In genomic region chr7:30184804-30185487, GRCh38 we compare ENCODE assay signal across 14 cellular contexts. TPM values are rescaled to one million over a fixed set of nuclear protein-coding genes. Genes with fewer than 3 reads are reported as not detected.
DNase-seq lines count a peak whose midpoint lies in the region; ATAC-seq and TF ChIP-seq lines count a peak whose summit lies in the region.
"Had no signal": no experiment of that assay in that cellular context is flagged by ENCODE, and none has a peak within 500 bp of the region (broad histone marks: within the 10 kb centered on the region; RNA-seq: fewer than 3 reads in every experiment).

No MANE protein-coding gene starts in this region.

- no peak overlapping the region for H3K4me3 Mint-ChIP-seq in H9
- H3K4me3 Mint-ChIP-seq: naive thymus-derived CD8-positive, alpha-beta T cell had no signal

- peaks cover 15 to 18% of the 10 kb centered on the region in 2 experiments; a peak in 3 of 4 replicates for H3K4me1 Mint-ChIP-seq in H9

- peaks cover 7 to 22% (median 19%) of the 10 kb centered on the region in 3 experiments for H3K36me3 Mint-ChIP-seq in H9 (ENCODE audit: insufficient read depth in 1 of 3, low read depth in 3 of 3)

- TF ChIP-seq CTCF in heart right ventricle (IDR thresholded peaks at IDR 0.05): no peak
- no peak for TF ChIP-seq CTCF in sigmoid colon (IDR thresholded peaks at IDR 0.05)
- no peak for TF ChIP-seq CTCF in H9 (conservative IDR thresholded peaks at IDR 0.05)

- no peak overlapping the region for H4K5ac ChIP-seq in H9 (ENCODE audit: insufficient read length, low read depth, low read length)

- H3K36me3 ChIP-seq in heart right ventricle (no peaks in the 10 kb centered on the region), sigmoid colon (no peaks in the 10 kb centered on the region)

- ATAC-seq in heart right ventricle: peak; percentile 59 to 94 (median 85)
- ATAC-seq: naive thymus-derived CD8-positive, alpha-beta T cell had no signal

- no peak overlapping the region for H2AFZ ChIP-seq in H9 (ENCODE audit: low read length)

- no peak overlapping the region for H3K56ac ChIP-seq in H9 (ENCODE audit: insufficient read length, low read depth, low read length)

- H4K8ac ChIP-seq in H9 (replicated peaks; ENCODE audit: insufficient read length, low read depth, low read length): no peak overlapping the region

- H2BK120ac ChIP-seq in H9 (ENCODE audit: low read depth, low read length, poor library complexity, severe bottlenecking): no peak overlapping the region

- no peak overlapping the region for H3K4me2 ChIP-seq in H9 (ENCODE audit: insufficient read depth, insufficient read length, low read length)

- no peak for TF ChIP-seq EP300 in sigmoid colon (IDR thresholded peaks at IDR 0.05)

- intact Hi-C loops in heart right ventricle (cut with DNase I): no loop called here
- intact Hi-C loops in sigmoid colon (cut with DNase I): no loop called here

- H3K27ac ChIP-seq in heart right ventricle: peak overlapping the region; percentile 14 to 85 (median 65)
- peak overlapping the region; percentile 41 to 61 (median 50) for H3K27ac ChIP-seq in sigmoid colon
- no peak overlapping the region for H3K27ac ChIP-seq in H9 (ENCODE audit: insufficient read length, low read depth, low read length)
- H3K27ac ChIP-seq: testis had no signal

- no peak overlapping the region for H3K18ac ChIP-seq in H9 (ENCODE audit: insufficient read length, low read depth, low read length)

- no peak overlapping the region for H2BK12ac ChIP-seq in H9 (ENCODE audit: insufficient read length, low read depth, low read length)

- no peak overlapping the region for H3K14ac ChIP-seq in H9 (ENCODE audit: insufficient read depth, low read length)

- H3K23ac ChIP-seq in H9 (ENCODE audit: insufficient read length, low read depth, low read length): no peak overlapping the region

- no peaks in the 10 kb centered on the region for H3K79me2 ChIP-seq in H9 (ENCODE audit: insufficient read depth, low read length)

- H3K79me1 ChIP-seq in H9 (ENCODE audit: insufficient read depth, low read depth, low read length, poor library complexity, severe bottlenecking): no peaks in the 10 kb centered on the region

- no peak overlapping the region for H2AK5ac ChIP-seq in H9 (ENCODE audit: insufficient read length, low read length)

- H4K91ac ChIP-seq in H9 (ENCODE audit: insufficient read length, low read depth, low read length): no peak overlapping the region

- H3K9me3 Mint-ChIP-seq in H9: peaks cover 26 to 30% of the 10 kb centered on the region in 2 experiments

- no peaks in the 10 kb centered on the region for H3K23me2 ChIP-seq in H9 (ENCODE audit: insufficient read length, low read depth, low read length, poor library complexity, severe bottlenecking)

- H2BK15ac ChIP-seq in H9 (ENCODE audit: low read depth, low read length): no peak overlapping the region

- H3K9me3 ChIP-seq in heart right ventricle (peaks cover 0 to 31% (median 0%) of the 10 kb centered on the region in 11 donors), sigmoid colon (no peaks in the 10 kb centered on the region), H9 (ENCODE audit: control insufficient read depth, low read depth, low read length) (peaks cover 6% of the 10 kb centered on the region)
- H3K9me3 ChIP-seq: testis had no signal

- no peak overlapping the region for H3K9ac ChIP-seq in H9 (ENCODE audit: extremely low read depth, insufficient read length, low read length)

- H2BK5ac ChIP-seq in H9 (ENCODE audit: insufficient read length, low read length): no peak overlapping the region

- no peak for TF ChIP-seq POLR2A in sigmoid colon (IDR thresholded peaks at IDR 0.05)

- H3K27me3 ChIP-seq in heart right ventricle (no peaks in the 10 kb centered on the region), sigmoid colon (no peaks in the 10 kb centered on the region), H9 (ENCODE audit: insufficient read depth, low read length) (no peaks in the 10 kb centered on the region)
- H3K27me3 ChIP-seq: testis had no signal

- no peak overlapping the region for H3K27ac Mint-ChIP-seq in H9
- H3K27ac Mint-ChIP-seq: naive thymus-derived CD8-positive, alpha-beta T cell had no signal

- peaks cover 6% of the 10 kb centered on the region; the same call in 1 of the 2 replicates for H3K27me3 Mint-ChIP-seq in H9 (ENCODE audit: low read depth)
- H3K27me3 Mint-ChIP-seq: naive thymus-derived CD8-positive, alpha-beta T cell had no signal

- no peak overlapping the region for H3T11ph ChIP-seq in H9 (ENCODE audit: low read length)

- no peak overlapping the region for H2BK20ac ChIP-seq in H9 (ENCODE audit: low read depth, low read length, poor library complexity, severe bottlenecking)

- H4K20me1 ChIP-seq in H9 (ENCODE audit: control insufficient read depth, insufficient read depth, insufficient read length): no peaks in the 10 kb centered on the region

- H3K4ac ChIP-seq in H9 (ENCODE audit: low read depth, low read length): no peak overlapping the region

- WGBS in heart right ventricle, 2 donors: 67 to 77% methylated on average over 4 of the region's 4 CpGs
- 76 to 91% methylated on average over 4 of the region's 4 CpGs for WGBS in sigmoid colon, 2 donors
- WGBS in H9 (ENCODE audit: extremely low coverage, insufficient read length, low lambda C conversion rate): no CpG with 5 or more reads among the region's 4 CpGs

- DNase-seq in CD1c-positive myeloid dendritic cell (ENCODE audit: extremely low spot score) (peak; percentile 96), RPMI7951 (ENCODE audit: low read depth) (peak; percentile 91), heart right ventricle (peak in 1 of 2 donors; percentile 40), sigmoid colon (peak; percentile 75), GOT3 (lab: John Stamatoyannopoulos, UW) (no peak), H9 (no peak)
- no peak for DNase-seq in stimulated activated CD4-positive, alpha-beta T cell treated with anti-CD3 and anti-CD28 coated beads, Interleukin-12 subunit alpha, Interleukin-12 subunit beta, amount 100 ng/mL, for 4 hours
- DNase-seq in activated CD4-positive, alpha-beta T cell treated with anti-CD3 and anti-CD28 coated beads, Interleukin-2, amount 50 U/mL, for 1 hour: no peak
- DNase-seq: activated naive CD4-positive, alpha-beta T cell treated with Interleukin-2 at 50 U/mL for 16 hours; AML-193; naive thymus-derived CD8-positive, alpha-beta T cell; NCI-H2081; stimulated activated CD4-positive, alpha-beta T cell treated with anti-CD3 and anti-CD28 coated beads, Interleukin-1b, Interleukin-23, amount 100 ng/mL, for 48 hours; testis had no signal

- H3K4me1 ChIP-seq in heart right ventricle (peaks cover 0 to 40% (median 26%) of the 10 kb centered on the region in 9 donors), sigmoid colon (peaks cover 0 to 34% (median 16%) of the 10 kb centered on the region in 4 donors), H9 (ENCODE audit: insufficient read depth, low read length) (no peaks in the 10 kb centered on the region)
- H3K4me1 ChIP-seq: testis had no signal

- H3K4me3 ChIP-seq in heart right ventricle (no peak overlapping the region), sigmoid colon (no peak overlapping the region)
- H3K4me3 ChIP-seq: testis had no signal

RNA-seq across cellular contexts. Expression of gene MTURN, which starts 50.2 kb away (rescaled TPM):
- 5.0 and 9.1 TPM in 2 replicates for total RNA-seq in RPMI7951 (2014; rRNA removed; shearing (Covaris generic))
- total RNA-seq in heart right ventricle (10 to 100 TPM; 16.2 to 46.4 (median 31.7) TPM), sigmoid colon (100 to 1,000 TPM in 1 of 4 donors, 10 to 100 TPM in 3; 75.9 to 102 (median 87.4) TPM), H9 (2021) (3.4 and 5.5 TPM in 2 replicates)
- polyA plus RNA-seq in heart right ventricle (10 to 100 TPM in 1 of 2 donors, 1 to 10 TPM in 1; 8.8 to 11.0 TPM), sigmoid colon (10 to 100 TPM in 1 of 3 donors, 1 to 10 TPM in 2; 7.2 to 33.0 (median 7.4) TPM)

Comparison
In these comparisons a context has a peak if more than half of its experiments do, and no peak if none do; other contexts are left out.
1. DNase-seq: peak in CD1c-positive myeloid dendritic cell (single experiment), RPMI7951 (single experiment) and sigmoid colon (single experiment); none in GOT3 (single experiment), stimulated activated CD4-positive, alpha-beta T cell treated with anti-CD3 and anti-CD28 coated beads, Interleukin-12 subunit alpha, Interleukin-12 subunit beta, amount 100 ng/mL, for 4 hours (single experiment), H9 (single experiment) and activated CD4-positive, alpha-beta T cell treated with anti-CD3 and anti-CD28 coated beads, Interleukin-2, amount 50 U/mL, for 1 hour (single experiment).